Comparison of ENCODE assay signal across 34 cellular contexts in genomic region chr10:129816702-129817101, GRCh38.
"Had no signal": no experiment of that assay in that cellular context is flagged by ENCODE, and none has a peak within 500 bp of the region (broad histone marks: within the 10 kb centered on the region; RNA-seq: fewer than 3 reads in every experiment).

No MANE protein-coding gene starts in this region.

- H3K36me3 ChIP-seq: MG63 had no signal

- H3K9ac ChIP-seq: KMS-11 had no signal

- H3K4me3 ChIP-seq: MG63 had no signal

- H3K27me3 ChIP-seq: MG63 had no signal

- H3K4me2 ChIP-seq: KMS-11 had no signal

- DNase-seq: Karpas-422, Kasumi-1, KG1, MG63, MM.1S, MV-4-11, NCI-H1048, NCI-H1092, NCI-H1092 treated with DMSO at 0.1 percent for 48 hours, NCI-H1105, NCI-H1105 treated with DMSO at 0.1 percent for 48 hours, NCI-H1417, NCI-H1417 treated with DMSO at 0.1 percent for 48 hours, NCI-H1436, NCI-H1436 treated with DMSO at 0.1 percent for 48 hours, NCI-H146, NCI-H1694, NCI-H1694 treated with DMSO at 0.1 percent for 48 hours, NCI-H187, NCI-H187 treated with DMSO at 0.1 percent for 48 hours, NCI-H1930, NCI-H2029, NCI-H2029 treated with DMSO at 0.1 percent for 48 hours, NCI-H2081, NCI-H2107, NCI-H2171, NCI-H2171 treated with DMSO at 0.1 percent for 48 hours, NCI-H2227 treated with DMSO at 0.1 percent for 48 hours, NCI-H226, NCI-H345, NCI-H446, NCI-H446 treated with DMSO at 0.1 percent for 48 hours, NCI-H510A had no signal

- H3K9me3 ChIP-seq: MG63 had no signal

- H3K27ac ChIP-seq: KMS-11 had no signal
